Comparison of ENCODE assay signal across 16 cellular contexts in genomic region chr12:118842753-118843335, GRCh38.
"Had no signal": no experiment of that assay in that cellular context is flagged by ENCODE, and none has a peak within 500 bp of the region (broad histone marks: within the 10 kb centered on the region; RNA-seq: fewer than 3 reads in every experiment).

No MANE protein-coding gene starts in this region.

- H3K27me3 ChIP-seq: pancreas, thyroid gland had no signal

- H3K4me2 ChIP-seq: neural progenitor cell had no signal

- ATAC-seq: activated T-cell treated with anti-CD3 and anti-CD28 coated beads, Interleukin-2, amount 50 U/mL, for 72 hours; gastroesophageal sphincter; left lobe of liver; pancreas had no signal

- H3K27ac ChIP-seq: gastroesophageal sphincter, neural progenitor cell, pancreas, stomach, thyroid gland had no signal

- H2AFZ ChIP-seq: neural progenitor cell had no signal

- DNase-seq: activated CD4-positive, alpha-beta T cell treated with anti-CD3 and anti-CD28 coated beads, Interleukin-2, amount 10 ng/mL, durations not matched to agents 7 days and 5 days; activated CD4-positive, CD25-positive, alpha-beta regulatory T cell; activated CD8-positive, alpha-beta memory T cell treated with anti-CD3 and anti-CD28 coated beads, Interleukin-2, amount 50 U/mL, for 48 hours; activated gamma-delta T cell; activated T-cell treated with anti-CD3 and anti-CD28 coated beads, Interleukin-2, amount 50 U/mL, for 72 hours; aorta; endodermal cell; islet precursor cell; naive B cell; stimulated activated CD4-positive, alpha-beta T cell treated with anti-CD3 and anti-CD28 coated beads, Interleukin-1b, Interleukin-23, amount 100 ng/mL, for 48 hours; stomach; thyroid gland had no signal

- H3K4me3 ChIP-seq: gastroesophageal sphincter, neural progenitor cell, pancreas, stomach, thyroid gland had no signal

- H3K9me3 ChIP-seq: gastroesophageal sphincter, pancreas, stomach, thyroid gland had no signal

- H3K4me1 ChIP-seq: gastroesophageal sphincter, neural progenitor cell, pancreas, stomach, thyroid gland had no signal

- H3K9ac ChIP-seq: neural progenitor cell had no signal

- H3K36me3 ChIP-seq: gastroesophageal sphincter, neural progenitor cell, pancreas, stomach, thyroid gland had no signal
